ENCODE assay signal across 25 cellular contexts in genomic region chr10:8998751-8999150, GRCh38.
DNase-seq lines count a peak whose midpoint lies in the region; ATAC-seq and TF ChIP-seq lines count a peak whose summit lies in the region.
"Had no signal": no experiment of that assay in that cellular context is flagged by ENCODE, and none has a peak within 500 bp of the region (broad histone marks: within the 10 kb centered on the region; RNA-seq: fewer than 3 reads in every experiment).

No MANE protein-coding gene starts in this region.

- H3K14ac ChIP-seq in mesenchymal stem cell (ENCODE audit: low read length in 2 of 2): no peak overlapping the region

- peak overlapping the region; percentile 74 for H3K27ac Mint-ChIP-seq in stimulated activated naive CD8-positive, alpha-beta T cell treated with anti-CD3 and anti-CD28 coated beads, Interleukin-15, Interleukin-2, amounts not matched to agents 100 ng/mL and 50 ng/mL, for 24 hours
- H3K27ac Mint-ChIP-seq in stimulated activated naive CD8-positive, alpha-beta T cell treated with anti-CD3 and anti-CD28 coated beads, Interleukin-15, amount 100 ng/mL, for 72 hours: no peak overlapping the region
- H3K27ac Mint-ChIP-seq in activated naive CD8-positive, alpha-beta T cell treated with anti-CD3 and anti-CD28 coated beads, Interleukin-2, amount 50 U/mL, for 24 hours: peak overlapping the region; percentile 78
- H3K27ac Mint-ChIP-seq in CD8-positive, alpha-beta memory T cell: no peak overlapping the region

- no peak overlapping the region for H2BK120ac ChIP-seq in mesenchymal stem cell (ENCODE audit: low read depth, low read length)

- H3K27ac ChIP-seq in mesenchymal stem cell (ENCODE audit: low read length, poor library complexity, severe bottlenecking): peak overlapping the region; percentile 49
- H3K27ac ChIP-seq in CD8-positive, alpha-beta memory T cell (ENCODE audit: low read depth, low read length): no peak overlapping the region
- H3K27ac ChIP-seq: BLaER1, HL-60, PC-9, SJSA1 had no signal

- no peaks in the 10 kb centered on the region for H3K9me3 Mint-ChIP-seq in stimulated activated naive CD8-positive, alpha-beta T cell treated with anti-CD3 and anti-CD28 coated beads, Interleukin-15, Interleukin-2, amounts not matched to agents 100 ng/mL and 50 ng/mL, for 24 hours
- H3K9me3 Mint-ChIP-seq in stimulated activated naive CD8-positive, alpha-beta T cell treated with anti-CD3 and anti-CD28 coated beads, Interleukin-15, amount 100 ng/mL, for 72 hours: peaks cover 4 to 6% of the 10 kb centered on the region in 2 donors
- no peaks in the 10 kb centered on the region for H3K9me3 Mint-ChIP-seq in activated naive CD8-positive, alpha-beta T cell treated with anti-CD3 and anti-CD28 coated beads, Interleukin-2, amount 50 U/mL, for 24 hours
- H3K9me3 Mint-ChIP-seq in CD8-positive, alpha-beta memory T cell: no peaks in the 10 kb centered on the region

- no peak overlapping the region for H3K23ac ChIP-seq in mesenchymal stem cell (ENCODE audit: low read length in 2 of 2)

- no peaks in the 10 kb centered on the region for H3K36me3 ChIP-seq in mesenchymal stem cell (ENCODE audit: control insufficient read depth in 1 of 2, insufficient read depth in 2 of 2, low read depth in 1 of 2, low read length in 2 of 2)
- no peaks in the 10 kb centered on the region for H3K36me3 ChIP-seq in BE2C
- H3K36me3 ChIP-seq in MG63: no peaks in the 10 kb centered on the region
- H3K36me3 ChIP-seq in CD8-positive, alpha-beta memory T cell (ENCODE audit: insufficient read depth, low read length): no peaks in the 10 kb centered on the region
- H3K36me3 ChIP-seq: BLaER1, SJSA1 had no signal

- H4K91ac ChIP-seq in mesenchymal stem cell (ENCODE audit: low read length): no peak overlapping the region

- no peaks in the 10 kb centered on the region for H3K4me1 ChIP-seq in mesenchymal stem cell (ENCODE audit: control insufficient read depth, insufficient read depth, low read depth, low read length)
- no peaks in the 10 kb centered on the region for H3K4me1 ChIP-seq in BE2C
- no peaks in the 10 kb centered on the region for H3K4me1 ChIP-seq in CD8-positive, alpha-beta memory T cell (ENCODE audit: insufficient read depth, low read length)
- H3K4me1 ChIP-seq: BLaER1, SJSA1 had no signal

- H2BK12ac ChIP-seq in mesenchymal stem cell (ENCODE audit: low read length in 2 of 2): no peak overlapping the region

- no peak overlapping the region for H3K4me2 ChIP-seq in mesenchymal stem cell (ENCODE audit: low read length, poor library complexity, severe bottlenecking)
- H3K4me2 ChIP-seq: BLaER1, PC-9 had no signal

- H2AK5ac ChIP-seq in mesenchymal stem cell (ENCODE audit: low read length, severe bottlenecking): no peak overlapping the region

- no peak overlapping the region for H2BK15ac ChIP-seq in mesenchymal stem cell (ENCODE audit: low read depth, poor library complexity, severe bottlenecking)

- no peak for ATAC-seq in stimulated activated naive CD8-positive, alpha-beta T cell treated with anti-CD3 and anti-CD28 coated beads, Interleukin-15, amount 100 ng/mL, for 72 hours
- no peak for ATAC-seq in activated naive CD8-positive, alpha-beta T cell treated with anti-CD3 and anti-CD28 coated beads, Interleukin-2, amount 50 U/mL, for 24 hours
- ATAC-seq: K562 had no signal

- no peaks in the 10 kb centered on the region for H3K27me3 Mint-ChIP-seq in stimulated activated naive CD8-positive, alpha-beta T cell treated with anti-CD3 and anti-CD28 coated beads, Interleukin-15, Interleukin-2, amounts not matched to agents 100 ng/mL and 50 ng/mL, for 24 hours
- H3K27me3 Mint-ChIP-seq in stimulated activated naive CD8-positive, alpha-beta T cell treated with anti-CD3 and anti-CD28 coated beads, Interleukin-15, amount 100 ng/mL, for 72 hours: no peaks in the 10 kb centered on the region
- no peaks in the 10 kb centered on the region for H3K27me3 Mint-ChIP-seq in activated naive CD8-positive, alpha-beta T cell treated with anti-CD3 and anti-CD28 coated beads, Interleukin-2, amount 50 U/mL, for 24 hours
- H3K27me3 Mint-ChIP-seq in CD8-positive, alpha-beta memory T cell: peaks cover 0 to 3% of the 10 kb centered on the region in 2 donors
- H3K27me3 Mint-ChIP-seq: CD4-positive, CD25-positive, alpha-beta regulatory T cell had no signal

- H3K27me3 ChIP-seq in mesenchymal stem cell (ENCODE audit: control insufficient read depth in 1 of 2, insufficient read depth in 1 of 2, low read length in 2 of 2) (no peaks in the 10 kb centered on the region), BE2C (no peaks in the 10 kb centered on the region), MG63 (no peaks in the 10 kb centered on the region)
- no peaks in the 10 kb centered on the region for H3K27me3 ChIP-seq in CD8-positive, alpha-beta memory T cell (ENCODE audit: insufficient read depth, low read length, poor library complexity, severe bottlenecking)
- H3K27me3 ChIP-seq: BLaER1, SJSA1 had no signal

- H2AFZ ChIP-seq in mesenchymal stem cell (ENCODE audit: low read depth, low read length): no peak overlapping the region
- H2AFZ ChIP-seq: PC-9 had no signal

- H3K4me3 ChIP-seq in mesenchymal stem cell (ENCODE audit: insufficient read depth in 1 of 2, low read depth in 1 of 2, low read length in 2 of 2): no peak overlapping the region
- no peak overlapping the region for H3K4me3 ChIP-seq in BE2C (ENCODE audit: low read depth, low read length)
- no peak overlapping the region for H3K4me3 ChIP-seq in MG63
- no peak overlapping the region for H3K4me3 ChIP-seq in CD8-positive, alpha-beta memory T cell (ENCODE audit: low read length)
- H3K4me3 ChIP-seq: BLaER1, K562, PC-9, SJSA1 had no signal

- H4K8ac ChIP-seq in mesenchymal stem cell (ENCODE audit: low read length): no peak overlapping the region

- no peak for TF ChIP-seq CTCF in BE2C (IDR thresholded peaks at IDR 0.05; ENCODE audit: low read depth, low read length)

- no peak for DNase-seq in stimulated activated naive CD8-positive, alpha-beta T cell treated with anti-CD3 and anti-CD28 coated beads, Interleukin-15, amount 100 ng/mL, for 72 hours
- no peak for DNase-seq in activated naive CD8-positive, alpha-beta T cell treated with anti-CD3 and anti-CD28 coated beads, Interleukin-2, amount 50 U/mL, for 24 hours
- no peak for DNase-seq in mesenchymal stem cell
- DNase-seq in BE2C: no peak
- DNase-seq in NCI-H1092 (lab: John Stamatoyannopoulos, UW): no peak
- DNase-seq in MG63: no peak
- DNase-seq in CD8-positive, alpha-beta memory T cell: no peak
- DNase-seq: CD4-positive, CD25-positive, alpha-beta regulatory T cell; DMS53; GF-D8; Kasumi-1; MM.1S; NCI-H1417; NCI-H1694; NCI-H2029 treated with DMSO at 0.1 percent for 48 hours; NCI-H446 treated with DMSO at 0.1 percent for 48 hours; NCI-H526; NCI-H82; PC-9; Right ventricle myocardium superior had no signal

- H3K18ac ChIP-seq in mesenchymal stem cell (ENCODE audit: low read depth in 1 of 2, low read length in 2 of 2): no peak overlapping the region

- no peak overlapping the region for H3K9ac ChIP-seq in mesenchymal stem cell (ENCODE audit: low read length)
- H3K9ac ChIP-seq: BLaER1 had no signal

- peaks cover 20% of the 10 kb centered on the region for H3K36me3 Mint-ChIP-seq in stimulated activated naive CD8-positive, alpha-beta T cell treated with anti-CD3 and anti-CD28 coated beads, Interleukin-15, Interleukin-2, amounts not matched to agents 100 ng/mL and 50 ng/mL, for 24 hours (ENCODE audit: low read depth)
- H3K36me3 Mint-ChIP-seq in activated naive CD8-positive, alpha-beta T cell treated with anti-CD3 and anti-CD28 coated beads, Interleukin-2, amount 50 U/mL, for 24 hours (ENCODE audit: low read depth): peaks cover 20% of the 10 kb centered on the region
- no peaks in the 10 kb centered on the region for H3K36me3 Mint-ChIP-seq in CD8-positive, alpha-beta memory T cell
- H3K36me3 Mint-ChIP-seq: CD4-positive, CD25-positive, alpha-beta regulatory T cell had no signal

- CTCF ChIA-PET in CD8-positive, alpha-beta memory T cell (lab: Charles Lee): no interaction called here

- no peak overlapping the region for H2BK5ac ChIP-seq in mesenchymal stem cell (ENCODE audit: low read depth, low read length, poor library complexity, severe bottlenecking)

- no peak overlapping the region for H3K4me3 Mint-ChIP-seq in stimulated activated naive CD8-positive, alpha-beta T cell treated with anti-CD3 and anti-CD28 coated beads, Interleukin-15, Interleukin-2, amounts not matched to agents 100 ng/mL and 50 ng/mL, for 24 hours
- no peak overlapping the region for H3K4me3 Mint-ChIP-seq in stimulated activated naive CD8-positive, alpha-beta T cell treated with anti-CD3 and anti-CD28 coated beads, Interleukin-15, amount 100 ng/mL, for 72 hours
- no peak overlapping the region for H3K4me3 Mint-ChIP-seq in activated naive CD8-positive, alpha-beta T cell treated with anti-CD3 and anti-CD28 coated beads, Interleukin-2, amount 50 U/mL, for 24 hours
- no peak overlapping the region for H3K4me3 Mint-ChIP-seq in CD8-positive, alpha-beta memory T cell
- H3K4me3 Mint-ChIP-seq: CD4-positive, CD25-positive, alpha-beta regulatory T cell had no signal

- H3K9me3 ChIP-seq in mesenchymal stem cell (ENCODE audit: control insufficient read depth, low read length): no peaks in the 10 kb centered on the region
- H3K9me3 ChIP-seq in BE2C: no peaks in the 10 kb centered on the region
- H3K9me3 ChIP-seq in MG63: no peaks in the 10 kb centered on the region
- no peaks in the 10 kb centered on the region for H3K9me3 ChIP-seq in CD8-positive, alpha-beta memory T cell (ENCODE audit: low read length)
- H3K9me3 ChIP-seq: BLaER1, SJSA1 had no signal

- no peaks in the 10 kb centered on the region for H3K79me1 ChIP-seq in mesenchymal stem cell (replicated peaks; ENCODE audit: low read length, poor library complexity, severe bottlenecking)

- peaks cover 73% of the 10 kb centered on the region for H3K4me1 Mint-ChIP-seq in stimulated activated naive CD8-positive, alpha-beta T cell treated with anti-CD3 and anti-CD28 coated beads, Interleukin-15, Interleukin-2, amounts not matched to agents 100 ng/mL and 50 ng/mL, for 24 hours (ENCODE audit: low read depth)
- H3K4me1 Mint-ChIP-seq in stimulated activated naive CD8-positive, alpha-beta T cell treated with anti-CD3 and anti-CD28 coated beads, Interleukin-15, amount 100 ng/mL, for 72 hours: peaks cover 14% of the 10 kb centered on the region
- peaks cover 66% of the 10 kb centered on the region for H3K4me1 Mint-ChIP-seq in activated naive CD8-positive, alpha-beta T cell treated with anti-CD3 and anti-CD28 coated beads, Interleukin-2, amount 50 U/mL, for 24 hours
- H3K4me1 Mint-ChIP-seq in CD8-positive, alpha-beta memory T cell: peaks cover 0 to 22% (median 3%) of the 10 kb centered on the region in 3 donors

- POLR2A ChIA-PET in CD8-positive, alpha-beta memory T cell (lab: Charles Lee): no interaction called here

- H3K4ac ChIP-seq in mesenchymal stem cell (ENCODE audit: low read depth in 1 of 2, low read length in 2 of 2): no peak overlapping the region

Comparison
In these comparisons a context has a peak if more than half of its experiments do, and no peak if none do; other contexts are left out.
1. H3K27ac Mint-ChIP-seq: peak in stimulated activated naive CD8-positive, alpha-beta T cell treated with anti-CD3 and anti-CD28 coated beads, Interleukin-15, Interleukin-2, amounts not matched to agents 100 ng/mL and 50 ng/mL, for 24 hours (single experiment) and activated naive CD8-positive, alpha-beta T cell treated with anti-CD3 and anti-CD28 coated beads, Interleukin-2, amount 50 U/mL, for 24 hours (single experiment); none in stimulated activated naive CD8-positive, alpha-beta T cell treated with anti-CD3 and anti-CD28 coated beads, Interleukin-15, amount 100 ng/mL, for 72 hours (0 of 2) and CD8-positive, alpha-beta memory T cell (0 of 8).